32 cellular contexts compared by ENCODE assay signal in genomic region chr9:92564982-92565381, GRCh38. TPM values are rescaled to one million over a fixed set of nuclear protein-coding genes. Genes with fewer than 3 reads are reported as not detected.
DNase-seq lines count a peak whose midpoint lies in the region; FAIRE-seq and TF ChIP-seq lines count a peak whose summit lies in the region.
"Had no signal": no experiment of that assay in that cellular context is flagged by ENCODE, and none has a peak within 500 bp of the region (broad histone marks: within the 10 kb centered on the region; RNA-seq: fewer than 3 reads in every experiment).

No MANE protein-coding gene starts in this region.

- no peak for FAIRE-seq in astrocyte (lab: Jason Lieb, UNC)
- FAIRE-seq: colon, GM12892, HepG2 had no signal

- TF ChIP-seq POLR2A in suprapubic skin (IDR thresholded peaks at IDR 0.05) = no peak

- H3K36me3 Mint-ChIP-seq in astrocyte (ENCODE audit: low read depth, unreplicated experiment) (no peaks in the 10 kb centered on the region), glutamatergic neuron (ENCODE audit: unreplicated experiment) (peaks cover 7% of the 10 kb centered on the region)

- no peak overlapping the region for H3K9ac ChIP-seq in astrocyte (ENCODE audit: low read length)

- H3K27me3 ChIP-seq in astrocyte (ENCODE audit: insufficient read depth, low read length) (no peaks in the 10 kb centered on the region), suprapubic skin (no peaks in the 10 kb centered on the region)
- H3K27me3 ChIP-seq: adrenal gland, breast epithelium, gastrocnemius medialis, Peyer's patch, tibial artery had no signal

- peak overlapping the region; percentile 0 for H3K27ac ChIP-seq in astrocyte (ENCODE audit: low read depth, low read length)
- H3K27ac ChIP-seq in suprapubic skin = no peak overlapping the region
- H3K27ac ChIP-seq: adrenal gland, breast epithelium, gastrocnemius medialis, Peyer's patch, psoas muscle, tibial artery had no signal

- DNase-seq in AG09309 (ENCODE audit: low read depth) (peak; percentile 31), GM04504 (ENCODE audit: low read depth) (peak; percentile 33), astrocyte (ENCODE audit: low read depth) (peak; percentile 82), myocyte (ENCODE audit: low read depth) (peak; percentile 81), glutamatergic neuron (no peak), suprapubic skin (ENCODE audit: low spot score in 2 of 2) (no peak), HT-29 (ENCODE audit: low spot score) (no peak)
- DNase-seq: activated CD4-positive, alpha-beta T cell treated with anti-CD3 and anti-CD28 coated beads, Interleukin-2, amount 50 U/mL, for 4 hours; activated CD4-positive, CD25-positive, alpha-beta regulatory T cell; activated naive CD4-positive, alpha-beta T cell treated with anti-CD3 and anti-CD28 coated beads for 36 hours; adrenal gland; DND-41; effector memory CD4-positive, alpha-beta T cell; gastrocnemius medialis; GOT3; hippocampal formation; Kasumi-1; left colon; mesendoderm; naive B cell; NCI-H526 treated with DMSO at 0.1 percent for 48 hours; Peyer's patch; psoas muscle; stimulated activated naive CD8-positive, alpha-beta T cell treated with anti-CD3 and anti-CD28 coated beads, Interleukin-15, Interleukin-2, amounts not matched to agents 100 U/mL and 50 U/mL, for 24 hours; T-cell; tibial artery had no signal

- no peak for TF ChIP-seq EP300 in suprapubic skin (IDR thresholded peaks at IDR 0.05)

- no peaks in the 10 kb centered on the region for H3K9me3 ChIP-seq in astrocyte (ENCODE audit: insufficient read depth, low read depth, low read length)
- H3K9me3 ChIP-seq in suprapubic skin = peaks cover 3% of the 10 kb centered on the region
- H3K9me3 ChIP-seq: adrenal gland, breast epithelium, gastrocnemius medialis, Peyer's patch, psoas muscle, tibial artery had no signal

- no peak overlapping the region for H3K4me2 ChIP-seq in astrocyte (ENCODE audit: low read length)

- TF ChIP-seq CTCF in AG09309 (IDR thresholded peaks at IDR 0.05; ENCODE audit: control insufficient read depth, insufficient read depth, low read depth, low read length, missing control alignments) (no peak), astrocyte (IDR thresholded peaks at IDR 0.05; ENCODE audit: insufficient read depth, low read depth, low read length) (no peak), glutamatergic neuron (IDR thresholded peaks at IDR 0.05; ENCODE audit: partially characterized antibody, unreplicated experiment) (no peak), suprapubic skin (IDR thresholded peaks at IDR 0.05) (no peak)

- H3K27ac Mint-ChIP-seq in astrocyte (ENCODE audit: unreplicated experiment) (no peak overlapping the region), glutamatergic neuron (ENCODE audit: unreplicated experiment) (no peak overlapping the region)
- H3K27ac Mint-ChIP-seq: activated naive CD4-positive, alpha-beta T cell treated with anti-CD3 and anti-CD28 coated beads for 36 hours; CD14-positive monocyte; naive B cell; T-cell had no signal

- no peak overlapping the region for H3K4me3 ChIP-seq in AG09309 (ENCODE audit: control insufficient read depth, low read depth, low read length)
- H3K4me3 ChIP-seq in astrocyte (ENCODE audit: insufficient read depth, low read depth, low read length) = no peak overlapping the region
- H3K4me3 ChIP-seq in suprapubic skin = no peak overlapping the region
- H3K4me3 ChIP-seq: adrenal gland, breast epithelium, gastrocnemius medialis, Peyer's patch, psoas muscle, tibial artery had no signal

- H3K27me3 Mint-ChIP-seq in astrocyte (ENCODE audit: low read depth, unreplicated experiment) = no peaks in the 10 kb centered on the region
- peaks cover 1% of the 10 kb centered on the region for H3K27me3 Mint-ChIP-seq in glutamatergic neuron (ENCODE audit: unreplicated experiment)
- H3K27me3 Mint-ChIP-seq: naive B cell, T-cell had no signal

- H3K36me3 ChIP-seq in astrocyte (ENCODE audit: insufficient read depth, low read length) (no peaks in the 10 kb centered on the region), suprapubic skin (no peaks in the 10 kb centered on the region)
- H3K36me3 ChIP-seq: adrenal gland, breast epithelium, gastrocnemius medialis, Peyer's patch, tibial artery had no signal

- no peak overlapping the region for H2AFZ ChIP-seq in astrocyte (ENCODE audit: low read depth, low read length)

- H3K9me3 Mint-ChIP-seq in astrocyte (ENCODE audit: unreplicated experiment) = no peaks in the 10 kb centered on the region
- no peaks in the 10 kb centered on the region for H3K9me3 Mint-ChIP-seq in glutamatergic neuron (ENCODE audit: unreplicated experiment)

- H4K20me1 ChIP-seq in astrocyte (ENCODE audit: insufficient read depth, low read length) = no peaks in the 10 kb centered on the region

- 63% methylated on average over 2 of the region's 2 CpGs for WGBS in suprapubic skin

- H3K4me1 ChIP-seq in astrocyte (ENCODE audit: insufficient read depth, low read length) (peaks cover 12% of the 10 kb centered on the region), suprapubic skin (peaks cover 24% of the 10 kb centered on the region)
- H3K4me1 ChIP-seq: adrenal gland, breast epithelium, Peyer's patch had no signal

- H3K4me1 Mint-ChIP-seq in astrocyte (ENCODE audit: low read depth, unreplicated experiment) (peaks cover 5% of the 10 kb centered on the region), glutamatergic neuron (ENCODE audit: low read depth, unreplicated experiment) (no peaks in the 10 kb centered on the region)
- H3K4me1 Mint-ChIP-seq: naive B cell, T-cell had no signal

- no peak overlapping the region for H3K4me3 Mint-ChIP-seq in astrocyte (ENCODE audit: unreplicated experiment)
- H3K4me3 Mint-ChIP-seq in glutamatergic neuron (ENCODE audit: unreplicated experiment) = no peak overlapping the region
- H3K4me3 Mint-ChIP-seq: activated naive CD4-positive, alpha-beta T cell treated with anti-CD3 and anti-CD28 coated beads for 36 hours; CD14-positive monocyte; naive B cell; T-cell had no signal

- H3K79me2 ChIP-seq in astrocyte (ENCODE audit: insufficient read depth, low read length) = no peaks in the 10 kb centered on the region

RNA-seq across cellular contexts. Expression of gene ECM2, which starts 29.2 kb away (rescaled TPM):
- total RNA-seq in astrocyte = 0.18 and 0.22 TPM in 2 replicates
- total RNA-seq in myocyte = 11.2 and 11.8 TPM in 2 replicates
- 11.6 TPM for polyA plus RNA-seq in myocyte (2012)
- 0.20 TPM for total RNA-seq in glutamatergic neuron (ENCODE audit: unreplicated experiment)
- total RNA-seq in suprapubic skin = 1 to 10 TPM; 3.1 to 6.1 (median 4.3) TPM
- not detected in 2 replicates for total RNA-seq in HT-29 (2014; rRNA removed; shearing (Covaris generic))
- total RNA-seq: activated naive CD4-positive, alpha-beta T cell treated with anti-CD3 and anti-CD28 coated beads for 36 hours; epithelial cell of proximal tubule; HepG2; T-cell had no signal

Comparison
In these comparisons a context has a peak if more than half of its experiments do, and no peak if none do; other contexts are left out.
1. DNase-seq: peak in AG09309 (single experiment), GM04504 (single experiment), astrocyte (single experiment) and myocyte (single experiment); none in glutamatergic neuron (single experiment), suprapubic skin (0 of 2) and HT-29 (single experiment).